ENCODE assay signal across 8 cellular contexts in genomic region chr7:99438573-99439480, GRCh38. TPM values are rescaled to one million over a fixed set of nuclear protein-coding genes. Genes with fewer than 3 reads are reported as not detected.
DNase-seq lines count a peak whose midpoint lies in the region; ATAC-seq and TF ChIP-seq lines count a peak whose summit lies in the region.

TSS of gene CPSF4 (plus strand) at chr7:99438943. CDS start at chr7:99439083, 140 bp downstream.
TSS of gene PTCD1 (minus strand) at chr7:99438798. CDS start at chr7:99435242, 3,556 bp downstream.

- WGBS in mammary epithelial cell (ENCODE audit: low coverage, missing lambda C conversion rate), result 4% methylated on average over 23 of the region's 89 CpGs
- WGBS in smooth muscle cell (ENCODE audit: low lambda C conversion rate), result 1% methylated on average over 58 of the region's 89 CpGs

- CTCF ChIA-PET in AG04449 (lab: Yijun Ruan, JAX), result interaction anchor here (1.1 kb wide), 1 partner anchor 21 kb away, joined by 3 read pairs; no protein-coding TSS in a partner anchor
- CTCF ChIA-PET in mammary epithelial cell (lab: Charles Lee; ENCODE audit: low non-redundant PET), result interaction anchor here (0.6 kb wide), 1 partner anchor 50 kb away, joined by 5 read pairs; no protein-coding TSS in a partner anchor

- H3K9ac ChIP-seq in mammary epithelial cell (ENCODE audit: insufficient read depth, low read length) (peak within 1 kb of the TSS; percentile 75), smooth muscle cell (ENCODE audit: low read depth) (peak within 1 kb of the TSS; percentile 85)

- in situ Hi-C loops in mammary epithelial cell (cut with MboI; ENCODE audit: low sequenced_read_pairs in 2 of 2), result no loop called here

- intact Hi-C loops in mammary epithelial cell (cut with micrococcal nuclease), result no loop called here

- peaks cover 18% of the 10 kb centered on the region for H3K4me1 ChIP-seq in mammary epithelial cell (ENCODE audit: insufficient read depth, low read length)
- peaks cover 12% of the 10 kb centered on the region for H3K4me1 ChIP-seq in smooth muscle cell (ENCODE audit: low read depth)

- TSS peak; percentile 16 for BruUV-seq in mammary epithelial cell (replicated peaks; lab: Mats Ljungman, UMichigan)

- peak within 1 kb of the TSS; percentile 95 for H3K27ac ChIP-seq in WERI-Rb-1
- peak within 1 kb of the TSS; percentile 69 for H3K27ac ChIP-seq in mammary epithelial cell (ENCODE audit: insufficient read depth, low read depth, low read length)
- H3K27ac ChIP-seq in smooth muscle cell (ENCODE audit: low read depth), result peak within 1 kb of the TSS; percentile 61

- ATAC-seq in GM18870 (IDR thresholded peaks at IDR 0.05; ENCODE audit: unreplicated experiment), result peak; percentile 81
- peak; percentile 91 for ATAC-seq in HG03108 (IDR thresholded peaks at IDR 0.05; ENCODE audit: unreplicated experiment)

- peak within 1 kb of the TSS; percentile 93 for H3K4me3 ChIP-seq in AG04449 (ENCODE audit: low read depth, low read length)
- H3K4me3 ChIP-seq in WERI-Rb-1 (ENCODE audit: low read depth, low read length), result peak within 1 kb of the TSS; percentile 85
- H3K4me3 ChIP-seq in mammary epithelial cell (replicated peaks in 1 of 3; ENCODE audit: insufficient read depth in 1 of 3, low read depth in 2 of 3, low read length in 3 of 3), result peak within 1 kb of the TSS; percentile 85 to 96 (median 90)
- peak within 1 kb of the TSS; percentile 84 for H3K4me3 ChIP-seq in smooth muscle cell

- dilution Hi-C loops in mammary epithelial cell (cut with HindIII; ENCODE audit: low sequenced_read_pairs), result no loop called here

- DNase-seq in AG04449 (ENCODE audit: low read depth, low spot score), result peak; percentile 61
- DNase-seq in NCI-H2171 treated with DMSO at 0.1 percent for 48 hours (lab: John Stamatoyannopoulos, UW), result peak; percentile 90
- peak; percentile 97 for DNase-seq in WERI-Rb-1
- peak; percentile 96 for DNase-seq in mammary epithelial cell
- DNase-seq in iPS-NIHi7 (ENCODE audit: extremely low spot score), result peak; percentile 99
- DNase-seq in smooth muscle cell (lab: John Stamatoyannopoulos, UW; ENCODE audit: unreplicated experiment), result peak; percentile 91

- no peaks in the 10 kb centered on the region for H3K9me3 ChIP-seq in WERI-Rb-1 (ENCODE audit: severe bottlenecking)
- H3K9me3 ChIP-seq in mammary epithelial cell (replicated peaks; ENCODE audit: insufficient read depth, low read length), result no peaks in the 10 kb centered on the region
- H3K9me3 ChIP-seq in smooth muscle cell (replicated peaks; ENCODE audit: low read depth), result no peaks in the 10 kb centered on the region

- TF ChIP-seq CTCF in AG04449 (IDR thresholded peaks at IDR 0.05; ENCODE audit: insufficient read depth, low read length, missing control alignments) (no peak), WERI-Rb-1 (IDR thresholded peaks at IDR 0.05; ENCODE audit: low read depth, low read length) (no peak), mammary epithelial cell (conservative IDR thresholded peaks at IDR 0.05 in 1 of 2, IDR thresholded peaks at IDR 0.05 in 1 of 2; ENCODE audit: extremely low read depth in 1 of 2, insufficient read depth in 1 of 2, low read depth in 1 of 2, low read length in 2 of 2) (no peak), smooth muscle cell (IDR thresholded peaks at IDR 0.05; ENCODE audit: borderline replicate concordance, insufficient read depth, poor library complexity, severe bottlenecking) (no peak)

- H2AFZ ChIP-seq in mammary epithelial cell (ENCODE audit: low read depth, low read length) (peak within 1 kb of the TSS; percentile 96), smooth muscle cell (ENCODE audit: low read depth) (peak within 1 kb of the TSS; percentile 82)

- POLR2A ChIA-PET in AG04449 (lab: Yijun Ruan, JAX), result interaction anchor here (0.6 to 1.8 kb wide), 7 partner anchors 9 to 66 kb away, joined by 4 to 8 read pairs (median 4); partner anchors contain the start of genes BUD31, PDAP1, ZKSCAN5 and ZNF394

- H3K4me2 ChIP-seq in mammary epithelial cell (ENCODE audit: insufficient read depth, low read depth, low read length), result peak within 1 kb of the TSS; percentile 88
- H3K4me2 ChIP-seq in smooth muscle cell, result peak within 1 kb of the TSS; percentile 87

- peaks cover 73% of the 10 kb centered on the region for H3K79me2 ChIP-seq in mammary epithelial cell (ENCODE audit: insufficient read depth, low read length)
- peaks cover 46% of the 10 kb centered on the region for H3K79me2 ChIP-seq in smooth muscle cell (ENCODE audit: low read depth)

- H4K20me1 ChIP-seq in mammary epithelial cell (ENCODE audit: insufficient read depth, low read length) (no peaks in the 10 kb centered on the region), smooth muscle cell (ENCODE audit: low read depth) (peaks cover 18% of the 10 kb centered on the region)

- H3K27me3 ChIP-seq in WERI-Rb-1 (ENCODE audit: insufficient read depth, low read depth, severe bottlenecking), result no peaks in the 10 kb centered on the region
- H3K27me3 ChIP-seq in mammary epithelial cell (ENCODE audit: insufficient read depth, low read length), result no peaks in the 10 kb centered on the region
- no peaks in the 10 kb centered on the region for H3K27me3 ChIP-seq in smooth muscle cell (ENCODE audit: low read depth)

- H3F3A ChIP-seq in smooth muscle cell (ENCODE audit: low read depth), result no peaks in the 10 kb centered on the region

- H3K36me3 ChIP-seq in WERI-Rb-1 (peaks cover 46% of the 10 kb centered on the region), mammary epithelial cell (ENCODE audit: insufficient read depth, low read length) (peaks cover 9% of the 10 kb centered on the region), smooth muscle cell (ENCODE audit: low read depth) (no peaks in the 10 kb centered on the region)

RNA-seq across cellular contexts. Expression of gene CPSF4, which starts in this region (rescaled TPM):
- total RNA-seq in mammary epithelial cell, result 100 to 1,000 TPM in 1 of 2 donors, 10 to 100 TPM in 1; 60.4 to 107 TPM
- 28.8 TPM for polyA plus RNA-seq in mammary epithelial cell
- 38.8 TPM for polyA minus RNA-seq in mammary epithelial cell
- total RNA-seq in smooth muscle cell, result 23.6 and 27.1 TPM in 2 replicates
- 30.3 and 37.0 TPM in 2 replicates for polyA plus RNA-seq in smooth muscle cell

RNA-seq across cellular contexts. Expression of gene PTCD1, which starts in this region (rescaled TPM):
- total RNA-seq in mammary epithelial cell (1 to 10 TPM; 7.0 to 7.2 TPM), smooth muscle cell (2.7 and 10.8 TPM in 2 replicates)
- polyA plus RNA-seq in mammary epithelial cell (5.2 TPM), smooth muscle cell (4.5 and 6.6 TPM in 2 replicates)
- 31.8 TPM for polyA minus RNA-seq in mammary epithelial cell

Comparison
In these comparisons a context has a peak if more than half of its experiments do, and no peak if none do; other contexts are left out.
1. Peak in every context shown above with its lines: DNase-seq, ATAC-seq, H3K4me3 ChIP-seq and H3K27ac ChIP-seq.